17 cellular contexts compared by ENCODE assay signal in the genomic region with DNA sequence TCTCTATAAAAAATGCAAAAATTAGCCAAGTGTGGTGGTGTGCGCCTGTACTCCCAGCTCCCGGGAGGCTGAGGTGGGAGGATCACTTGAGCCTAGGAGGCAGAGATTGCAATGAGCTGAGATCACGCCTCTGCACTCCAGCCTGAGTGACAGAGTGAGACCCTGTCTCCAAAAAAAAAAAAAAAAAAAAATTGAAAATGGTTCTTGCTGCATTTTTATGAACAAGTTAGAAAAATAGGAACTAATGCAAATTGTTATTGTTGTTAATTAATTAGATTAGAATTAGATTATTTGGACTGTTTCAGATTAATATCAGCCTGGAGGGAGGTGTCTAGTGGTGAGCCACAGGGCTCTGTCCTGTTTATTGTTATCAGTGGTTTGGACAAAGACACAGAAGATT. TPM values are rescaled to one million over a fixed set of nuclear protein-coding genes. Genes with fewer than 3 reads are reported as not detected.
DNase-seq lines count a peak whose midpoint lies in the region; ATAC-seq, FAIRE-seq and TF ChIP-seq lines count a peak whose summit lies in the region.
"Had no signal": no experiment of that assay in that cellular context is flagged by ENCODE, and none has a peak within 500 bp of the region (broad histone marks: within the 10 kb centered on the region; RNA-seq: fewer than 3 reads in every experiment).

No MANE protein-coding gene starts in this region.

- peaks cover 67% of the 10 kb centered on the region for H3K36me3 ChIP-seq in BLaER1
- peaks cover 61% of the 10 kb centered on the region for H3K36me3 ChIP-seq in DND-41 (ENCODE audit: insufficient read depth, low read length)
- peaks cover 58% of the 10 kb centered on the region for H3K36me3 ChIP-seq in K562 (ENCODE audit: control insufficient read depth, insufficient read depth, low read length)

- CTCF ChIA-PET in K562 (lab: Yijun Ruan, JAX; ENCODE audit: low intra/inter-chr PET ratio): no interaction called here

- no peak overlapping the region for H3K4me3 ChIP-seq in BLaER1
- H3K4me3 ChIP-seq in DND-41 (ENCODE audit: low read depth in 1 of 2, low read length in 2 of 2): peak overlapping the region in 1 of 2 experiments; percentile 93; a peak in 1 of 4 replicates
- H3K4me3 ChIP-seq in K562: no peak overlapping the region
- H3K4me3 ChIP-seq: right atrium auricular region had no signal

- no peak for FAIRE-seq in K562 (lab: Jason Lieb, UNC)
- FAIRE-seq in GM12891 (lab: Jason Lieb, UNC): no peak

- no peaks in the 10 kb centered on the region for H3K9me3 Mint-ChIP-seq in endothelial cell (ENCODE audit: unreplicated experiment)
- H3K9me3 Mint-ChIP-seq: activated CD8-positive, alpha-beta T cell treated with anti-CD3 and anti-CD28 coated beads for 36 hours had no signal

- H3K9ac ChIP-seq in BLaER1: no peak overlapping the region
- peak overlapping the region; percentile 94; the same call in 1 of the 2 replicates for H3K9ac ChIP-seq in DND-41 (ENCODE audit: low read depth, low read length)
- no peak overlapping the region for H3K9ac ChIP-seq in K562 (ENCODE audit: insufficient read depth in 1 of 2, low read depth in 2 of 2, low read length in 2 of 2)

- no peaks in the 10 kb centered on the region for H3K9me3 ChIP-seq in BLaER1
- no peaks in the 10 kb centered on the region for H3K9me3 ChIP-seq in DND-41 (ENCODE audit: insufficient read depth, low read length, severe bottlenecking)
- no peaks in the 10 kb centered on the region for H3K9me3 ChIP-seq in K562 (replicated peaks; ENCODE audit: control insufficient read depth, insufficient read depth, low read depth, low read length)
- H3K9me3 ChIP-seq: right atrium auricular region had no signal

- TF ChIP-seq RAD21 in K562 (CRISPR knock-in tag; conservative IDR thresholded peaks at IDR 0.05 in 1 of 2, IDR thresholded peaks at IDR 0.05 in 1 of 2): no peak

- TF ChIP-seq CTCF in DND-41 (IDR thresholded peaks at IDR 0.05; ENCODE audit: borderline replicate concordance, extremely low read depth, low read length, poor library complexity, severe bottlenecking) (no peak), K562 (IDR thresholded peaks at IDR 0.05 in 2 of 3, conservative IDR thresholded peaks at IDR 0.05 in 1 of 3; ENCODE audit: insufficient read depth in 2 of 3, low read depth in 1 of 3, low read length in 3 of 3) (no peak), endothelial cell (IDR thresholded peaks at IDR 0.05; ENCODE audit: unreplicated experiment) (no peak)

- H3K4me2 ChIP-seq in BLaER1: peak overlapping the region; percentile 84
- peak overlapping the region; percentile 97; the same call in 1 of the 2 replicates for H3K4me2 ChIP-seq in DND-41 (ENCODE audit: insufficient read depth, low read length)
- H3K4me2 ChIP-seq in K562 (ENCODE audit: insufficient read depth, low read length): peak overlapping the region; percentile 84; the same call in 1 of the 2 replicates

- H3K4me3 Mint-ChIP-seq in endothelial cell (ENCODE audit: unreplicated experiment): no peak overlapping the region

- H2AFZ ChIP-seq in DND-41 (ENCODE audit: low read depth, low read length): no peak overlapping the region
- no peak overlapping the region for H2AFZ ChIP-seq in K562 (ENCODE audit: low read depth, low read length)

- no TSS peak for BruUV-seq in K562 (replicated peaks; lab: Mats Ljungman, UMichigan)

- in situ Hi-C loops in K562 (cut with MboI): loop anchor here (25.0 kb wide), 1 partner anchor 225 kb away; a partner anchor contains a TSS

- no peak overlapping the region for H3K27ac Mint-ChIP-seq in endothelial cell (ENCODE audit: unreplicated experiment)
- H3K27ac Mint-ChIP-seq: activated CD8-positive, alpha-beta T cell treated with anti-CD3 and anti-CD28 coated beads for 36 hours had no signal

- TF ChIP-seq POLR2A in K562 (conservative IDR thresholded peaks at IDR 0.05): no peak
- TF ChIP-seq POLR2A in GM12891 (IDR thresholded peaks at IDR 0.05; ENCODE audit: low read depth, low read length): no peak

- H3K4me1 Mint-ChIP-seq in endothelial cell (ENCODE audit: unreplicated experiment): peaks cover 15% of the 10 kb centered on the region

- TF ChIP-seq EP300 in K562 (IDR thresholded peaks at IDR 0.05; ENCODE audit: low read length): no peak

- H4K20me1 ChIP-seq in BLaER1 (peaks cover 76% of the 10 kb centered on the region), DND-41 (ENCODE audit: insufficient read depth, low read length) (peaks cover 24% of the 10 kb centered on the region), K562 (replicated peaks; ENCODE audit: control insufficient read depth, insufficient read depth, low read length) (no peaks in the 10 kb centered on the region; the same call in 1 of the 2 replicates)

- peaks cover 13% of the 10 kb centered on the region for H3K36me3 Mint-ChIP-seq in endothelial cell (ENCODE audit: low read depth, unreplicated experiment)

- intact Hi-C loops in K562 (cut with micrococcal nuclease): no loop called here

- H3K4me1 ChIP-seq in BLaER1 (peaks cover 43% of the 10 kb centered on the region), DND-41 (ENCODE audit: insufficient read depth, low read length) (peaks cover 40% of the 10 kb centered on the region), K562 (replicated peaks in 1 of 2; ENCODE audit: control insufficient read depth in 2 of 2, insufficient read depth in 2 of 2, low read length in 2 of 2) (peaks cover 34 to 42% of the 10 kb centered on the region in 2 experiments; a peak in 4 of 5 replicates)

- POLR2A ChIA-PET in K562 (lab: Yijun Ruan, JAX): interaction anchor here (0.6 to 1.4 kb wide), 3 partner anchors 12 to 184 kb away, joined by 3 to 4 read pairs (median 3); no protein-coding TSS in a partner anchor

- H3K27me3 ChIP-seq in BLaER1 (no peaks in the 10 kb centered on the region), DND-41 (ENCODE audit: insufficient read depth, low read length, poor library complexity) (no peaks in the 10 kb centered on the region), K562 (ENCODE audit: control insufficient read depth in 2 of 2, insufficient read depth in 2 of 2, low read length in 2 of 2) (no peaks in the 10 kb centered on the region)
- H3K27me3 ChIP-seq: right atrium auricular region had no signal

- H3K9me1 ChIP-seq in K562 (ENCODE audit: control insufficient read depth, insufficient read depth, low read length): no peaks in the 10 kb centered on the region

- ATAC-seq in DND-41 (ENCODE audit: insufficient read depth, low read depth) (no peak), K562 (no peak)
- ATAC-seq: activated CD8-positive, alpha-beta T cell treated with anti-CD3 and anti-CD28 coated beads for 36 hours; left cardiac atrium had no signal

- peaks cover 3% of the 10 kb centered on the region for H3K27me3 Mint-ChIP-seq in endothelial cell (ENCODE audit: unreplicated experiment)
- H3K27me3 Mint-ChIP-seq: activated CD8-positive, alpha-beta T cell treated with anti-CD3 and anti-CD28 coated beads for 36 hours had no signal

- 67% methylated on average over 3 of the region's 3 CpGs for WGBS in K562 (ENCODE audit: insufficient coverage, low coverage, missing lambda C conversion rate)

- H3K79me2 ChIP-seq in DND-41 (ENCODE audit: insufficient read depth, low read length): peaks cover 65% of the 10 kb centered on the region
- H3K79me2 ChIP-seq in K562 (ENCODE audit: control insufficient read depth, insufficient read depth, low read length): peaks cover 55% of the 10 kb centered on the region

- H3K27ac ChIP-seq in BLaER1: no peak overlapping the region
- H3K27ac ChIP-seq in DND-41 (ENCODE audit: low read length): no peak overlapping the region
- no peak overlapping the region for H3K27ac ChIP-seq in K562 (ENCODE audit: extremely low read depth, low read depth, low read length)
- H3K27ac ChIP-seq: right atrium auricular region had no signal

- DNase-seq in DND-41: no peak
- DNase-seq in RPMI7951 (ENCODE audit: low read depth): peak; percentile 26
- no peak for DNase-seq in K562 (ENCODE audit: extremely low read depth in 1 of 4, low spot score in 3 of 4)
- no peak for DNase-seq in endothelial cell (ENCODE audit: low spot score)
- no peak for DNase-seq in stimulated activated CD4-positive, alpha-beta T cell treated with anti-CD3 and anti-CD28 coated beads, Interleukin-2, amount 100 ng/mL, for 24 hours
- no peak for DNase-seq in GM12891 (ENCODE audit: insufficient read length, low spot score)
- DNase-seq: activated CD8-positive, alpha-beta T cell treated with anti-CD3 and anti-CD28 coated beads for 36 hours; activated gamma-delta T cell; cortex of kidney; foreskin melanocyte; left cardiac atrium; MM.1S; NCI-H524 treated with DMSO at 0.1 percent for 48 hours; occipital lobe had no signal

RNA-seq across cellular contexts. Expression of a gene that starts 2.1 kb away (rescaled TPM):
- total RNA-seq in RPMI7951 (2014; rRNA removed; shearing (Covaris generic)): 39.5 and 43.0 TPM in 2 replicates
- 9.9 and 32.6 TPM in 2 replicates for total RNA-seq in K562 (2011; cell fraction: chromatin; rRNA removed; ENCODE audit: low replicate concordance)
- 18.9 and 25.0 TPM in 2 replicates for total RNA-seq in K562 (2011; cell fraction: nucleolus; rRNA removed)
- 17.7 and 18.0 TPM in 2 replicates for total RNA-seq in K562 (2011; cell fraction: nucleoplasm; rRNA removed)
- total RNA-seq in K562 (2014; rRNA removed): 40.4 and 52.0 TPM in 2 replicates
- 12.7 and 15.6 TPM in 2 replicates for total RNA-seq in K562 (2014; rRNA removed; fragmentation: Illumina TruSeq; extraction: Trizol)
- 34.3 and 36.7 TPM in 2 replicates for total RNA-seq in K562 (2015; rRNA removed; fragmentation: Illumina TruSeq; extraction: Trizol)
- 34.9 and 38.9 TPM in 2 replicates for total RNA-seq in K562 (2021)
- polyA plus RNA-seq in K562 (2011; rRNA removed): 17.6 and 17.9 TPM in 2 replicates
- 23.1 and 48.6 TPM in 2 replicates for polyA plus RNA-seq in K562 (2011; cell fraction: cytosol; rRNA removed)
- polyA plus RNA-seq in K562 (2011; cell fraction: nucleus; rRNA removed): 10.9 and 15.7 TPM in 2 replicates
- polyA plus RNA-seq in K562 (2012): 23.0 and 27.5 TPM in 2 replicates
- 18.0 and 27.7 TPM in 2 replicates for polyA plus RNA-seq in K562 (2014; fragmentation: Illumina TruSeq; extraction: Trizol)
- 1 to 10 TPM; 2.8 to 3.5 TPM for polyA plus RNA-seq in K562 (2014; fragmentation: Nextera tagmentation; extraction: Ambion mirVana)
- 26.4 and 35.0 TPM in 2 replicates for polyA plus RNA-seq in K562 (2014; rRNA removed)
- polyA minus RNA-seq in K562 (2011; rRNA and poly(A)+ RNA removed): 10.0 and 13.0 TPM in 2 replicates
- polyA minus RNA-seq in K562 (2011; cell fraction: cytosol; rRNA and poly(A)+ RNA removed): 12.1 and 15.7 TPM in 2 replicates
- 11.0 and 11.4 TPM in 2 replicates for polyA minus RNA-seq in K562 (2011; cell fraction: nucleus; rRNA and poly(A)+ RNA removed)
- 11.7 TPM for total RNA-seq in endothelial cell (ENCODE audit: unreplicated experiment)
- polyA plus RNA-seq in GM12891 (2012; ENCODE audit: low read depth, missing spikeins): 15.9 TPM

RNA-seq across cellular contexts. Expression of a gene that starts 2.3 kb away (rescaled TPM):
- 17.2 and 20.7 TPM in 2 replicates for total RNA-seq in RPMI7951 (2014; rRNA removed; shearing (Covaris generic))
- total RNA-seq in K562 (2011; cell fraction: chromatin; rRNA removed; ENCODE audit: low replicate concordance): 60.9 and 181 TPM in 2 replicates
- total RNA-seq in K562 (2011; cell fraction: nucleolus; rRNA removed): 87.0 and 87.2 TPM in 2 replicates
- total RNA-seq in K562 (2011; cell fraction: nucleoplasm; rRNA removed): 56.8 and 61.4 TPM in 2 replicates
- total RNA-seq in K562 (2014; rRNA removed) (100 and 135 TPM in 2 replicates), K562 (2014; rRNA removed; fragmentation: Illumina TruSeq; extraction: Trizol) (23.9 and 25.8 TPM in 2 replicates), K562 (2015; rRNA removed; fragmentation: Illumina TruSeq; extraction: Trizol) (48.5 and 51.4 TPM in 2 replicates), K562 (2021) (128 and 132 TPM in 2 replicates), endothelial cell (ENCODE audit: unreplicated experiment) (47.5 TPM)
- polyA plus RNA-seq in K562 (2011; rRNA removed) (56.6 and 80.5 TPM in 2 replicates), K562 (2014; fragmentation: Illumina TruSeq; extraction: Trizol) (44.4 and 77.7 TPM in 2 replicates), K562 (2014; fragmentation: Nextera tagmentation; extraction: Ambion mirVana) (1 to 10 TPM; 1.4 to 3.1 TPM), K562 (2014; rRNA removed) (74.4 and 107 TPM in 2 replicates)
- polyA plus RNA-seq in K562 (2011; cell fraction: cytosol; rRNA removed): 71.0 and 78.8 TPM in 2 replicates
- 76.8 and 95.6 TPM in 2 replicates for polyA plus RNA-seq in K562 (2011; cell fraction: nucleus; rRNA removed)
- 48.8 and 67.9 TPM in 2 replicates for polyA plus RNA-seq in K562 (2012)
- 47.0 and 50.2 TPM in 2 replicates for polyA minus RNA-seq in K562 (2011; rRNA and poly(A)+ RNA removed)
- polyA minus RNA-seq in K562 (2011; cell fraction: cytosol; rRNA and poly(A)+ RNA removed): 52.1 and 64.3 TPM in 2 replicates
- 31.1 and 49.1 TPM in 2 replicates for polyA minus RNA-seq in K562 (2011; cell fraction: nucleus; rRNA and poly(A)+ RNA removed)
- 48.2 TPM for polyA plus RNA-seq in GM12891 (2012; ENCODE audit: low read depth, missing spikeins)

RNA-seq across cellular contexts. Expression of a gene that starts 33.7 kb away (rescaled TPM):
- 30.4 and 38.6 TPM in 2 replicates for total RNA-seq in RPMI7951 (2014; rRNA removed; shearing (Covaris generic))
- total RNA-seq in K562 (2011; cell fraction: chromatin; rRNA removed; ENCODE audit: low replicate concordance): 112 and 252 TPM in 2 replicates
- total RNA-seq in K562 (2011; cell fraction: nucleolus; rRNA removed): 110 and 123 TPM in 2 replicates
- total RNA-seq in K562 (2011; cell fraction: nucleoplasm; rRNA removed): 98.7 and 108 TPM in 2 replicates
- total RNA-seq in K562 (2014; rRNA removed) (6.4 and 9.2 TPM in 2 replicates), K562 (2014; rRNA removed; fragmentation: Illumina TruSeq; extraction: Trizol) (5.5 and 6.1 TPM in 2 replicates), K562 (2015; rRNA removed; fragmentation: Illumina TruSeq; extraction: Trizol) (7.4 and 7.8 TPM in 2 replicates), K562 (2021) (23.8 and 27.2 TPM in 2 replicates), endothelial cell (ENCODE audit: unreplicated experiment) (8.4 TPM)
- polyA plus RNA-seq in K562 (2011; rRNA removed) (12.8 and 18.9 TPM in 2 replicates), K562 (2014; fragmentation: Illumina TruSeq; extraction: Trizol) (16.2 and 17.0 TPM in 2 replicates), K562 (2014; fragmentation: Nextera tagmentation; extraction: Ambion mirVana) (1 to 10 TPM in 1 of 2 experiments, under 1 TPM in 1; 0.80 to 1.1 TPM), K562 (2014; rRNA removed) (19.2 and 19.3 TPM in 2 replicates)
- polyA plus RNA-seq in K562 (2011; cell fraction: cytosol; rRNA removed): 8.0 and 10.3 TPM in 2 replicates
- 137 and 160 TPM in 2 replicates for polyA plus RNA-seq in K562 (2011; cell fraction: nucleus; rRNA removed)
- polyA plus RNA-seq in K562 (2012): 20.9 and 33.9 TPM in 2 replicates
- 7.8 and 12.1 TPM in 2 replicates for polyA minus RNA-seq in K562 (2011; rRNA and poly(A)+ RNA removed)
- polyA minus RNA-seq in K562 (2011; cell fraction: cytosol; rRNA and poly(A)+ RNA removed): 17.9 and 21.8 TPM in 2 replicates
- polyA minus RNA-seq in K562 (2011; cell fraction: nucleus; rRNA and poly(A)+ RNA removed): 30.6 and 40.4 TPM in 2 replicates
- 16.4 TPM for polyA plus RNA-seq in GM12891 (2012; ENCODE audit: low read depth, missing spikeins)

RNA-seq across cellular contexts. Expression of a gene that starts 38.1 kb away (rescaled TPM):
- not detected in 2 replicates for total RNA-seq in RPMI7951 (2014; rRNA removed; shearing (Covaris generic))
- total RNA-seq in K562 (2011; cell fraction: chromatin; rRNA removed; ENCODE audit: low replicate concordance): not detected in 2 replicates
- not detected in 2 replicates for total RNA-seq in K562 (2011; cell fraction: nucleolus; rRNA removed)
- not detected in 2 replicates for total RNA-seq in K562 (2011; cell fraction: nucleoplasm; rRNA removed)
- total RNA-seq in K562 (2014; rRNA removed): not detected in 2 replicates
- total RNA-seq in K562 (2014; rRNA removed; fragmentation: Illumina TruSeq; extraction: Trizol): not detected in 2 replicates
- not detected in 2 replicates for total RNA-seq in K562 (2015; rRNA removed; fragmentation: Illumina TruSeq; extraction: Trizol)
- total RNA-seq in K562 (2021): not detected in 2 replicates
- not detected in 2 replicates for polyA plus RNA-seq in K562 (2011; rRNA removed)
- not detected in 2 replicates for polyA plus RNA-seq in K562 (2011; cell fraction: cytosol; rRNA removed)
- not detected in 2 replicates for polyA plus RNA-seq in K562 (2011; cell fraction: nucleus; rRNA removed)
- polyA plus RNA-seq in K562 (2012): 0.14 and 0.17 TPM in 2 replicates
- polyA plus RNA-seq in K562 (2014; fragmentation: Illumina TruSeq; extraction: Trizol): not detected in 2 replicates
- polyA plus RNA-seq in K562 (2014; fragmentation: Nextera tagmentation; extraction: Ambion mirVana): not detected
- polyA plus RNA-seq in K562 (2014; rRNA removed): not detected in 2 replicates
- polyA minus RNA-seq in K562 (2011; rRNA and poly(A)+ RNA removed): not detected in 2 replicates
- not detected in 2 replicates for polyA minus RNA-seq in K562 (2011; cell fraction: cytosol; rRNA and poly(A)+ RNA removed)
- not detected in 2 replicates for polyA minus RNA-seq in K562 (2011; cell fraction: nucleus; rRNA and poly(A)+ RNA removed)
- not detected for total RNA-seq in endothelial cell (ENCODE audit: unreplicated experiment)
- 0.54 TPM for polyA plus RNA-seq in GM12891 (2012; ENCODE audit: low read depth, missing spikeins)
- total RNA-seq: left cardiac atrium, right atrium auricular region, subcutaneous adipose tissue had no signal

RNA-seq across cellular contexts. Expression of a gene that starts 52.0 kb away (rescaled TPM):
- not detected in 2 replicates for total RNA-seq in RPMI7951 (2014; rRNA removed; shearing (Covaris generic))
- 0.30 TPM in 1 of 2 replicates, not detected in the other for total RNA-seq in K562 (2011; cell fraction: chromatin; rRNA removed; ENCODE audit: low replicate concordance)
- 0.17 TPM in 1 of 2 replicates, not detected in the other for total RNA-seq in K562 (2011; cell fraction: nucleolus; rRNA removed)
- total RNA-seq in K562 (2011; cell fraction: nucleoplasm; rRNA removed): not detected in 2 replicates
- 0.08 and 0.14 TPM in 2 replicates for total RNA-seq in K562 (2014; rRNA removed)
- total RNA-seq in K562 (2014; rRNA removed; fragmentation: Illumina TruSeq; extraction: Trizol): not detected in 2 replicates
- total RNA-seq in K562 (2015; rRNA removed; fragmentation: Illumina TruSeq; extraction: Trizol): not detected in 2 replicates
- 0.16 TPM in 1 of 2 replicates, not detected in the other for total RNA-seq in K562 (2021)
- polyA plus RNA-seq in K562 (2011; rRNA removed): 0.06 TPM in 1 of 2 replicates, not detected in the other
- 0.03 TPM in 1 of 2 replicates, not detected in the other for polyA plus RNA-seq in K562 (2011; cell fraction: cytosol; rRNA removed)
- 0.07 and 0.18 TPM in 2 replicates for polyA plus RNA-seq in K562 (2011; cell fraction: nucleus; rRNA removed)
- 0.04 TPM in 1 of 2 replicates, not detected in the other for polyA plus RNA-seq in K562 (2012)
- not detected in 2 replicates for polyA plus RNA-seq in K562 (2014; fragmentation: Illumina TruSeq; extraction: Trizol)
- not detected for polyA plus RNA-seq in K562 (2014; fragmentation: Nextera tagmentation; extraction: Ambion mirVana)
- polyA plus RNA-seq in K562 (2014; rRNA removed): not detected in 2 replicates
- not detected in 2 replicates for polyA minus RNA-seq in K562 (2011; rRNA and poly(A)+ RNA removed)
- polyA minus RNA-seq in K562 (2011; cell fraction: cytosol; rRNA and poly(A)+ RNA removed): not detected in 2 replicates
- not detected in 2 replicates for polyA minus RNA-seq in K562 (2011; cell fraction: nucleus; rRNA and poly(A)+ RNA removed)
- total RNA-seq in endothelial cell (ENCODE audit: unreplicated experiment): 0.21 TPM
- 0.73 TPM for polyA plus RNA-seq in GM12891 (2012; ENCODE audit: low read depth, missing spikeins)
- total RNA-seq: left cardiac atrium, right atrium auricular region, subcutaneous adipose tissue had no signal
